Comparison of ENCODE assay signal across 8 cellular contexts in the genomic region with DNA sequence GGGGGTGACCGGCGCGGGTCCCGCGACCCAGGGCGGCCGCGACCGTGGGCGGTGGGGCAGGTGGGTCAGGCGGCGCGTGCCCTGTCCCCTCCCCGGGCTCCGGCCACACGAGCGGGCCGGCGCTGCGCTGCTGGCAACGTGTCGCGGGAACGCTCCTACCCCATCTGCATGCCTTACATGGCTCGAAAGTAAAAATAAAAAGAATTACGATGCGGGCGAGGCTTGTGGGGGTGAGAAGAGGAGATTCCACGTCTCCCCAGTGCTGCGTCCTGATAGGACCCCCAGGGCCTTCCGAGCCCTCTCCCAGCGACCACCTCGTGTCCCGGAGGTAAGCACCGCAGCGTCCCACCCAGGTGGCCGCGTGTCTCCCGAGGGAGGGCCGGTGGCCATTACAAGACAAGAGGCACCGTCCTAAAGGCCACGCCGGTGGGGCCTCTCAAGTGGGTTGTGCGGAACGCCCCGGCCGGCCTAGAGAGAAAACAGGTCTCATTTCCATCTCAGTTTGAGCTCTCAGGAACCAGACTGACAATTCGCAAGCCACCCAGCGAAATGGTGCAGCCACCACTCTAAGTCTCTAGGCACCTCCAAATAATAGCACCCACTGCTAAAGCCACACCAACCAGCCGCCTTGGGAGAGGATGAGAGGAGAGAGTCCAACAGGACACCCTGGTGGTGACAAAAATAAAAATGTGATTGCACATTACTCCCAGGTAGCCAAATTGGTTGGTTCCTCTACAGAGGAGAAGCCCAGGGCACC. TPM values are rescaled to one million over a fixed set of nuclear protein-coding genes. Genes with fewer than 3 reads are reported as not detected.
DNase-seq lines count a peak whose midpoint lies in the region; ATAC-seq and TF ChIP-seq lines count a peak whose summit lies in the region.

No MANE protein-coding gene starts in this region.

- H3K79me2 ChIP-seq in OCI-LY7 (ENCODE audit: insufficient read depth, low read depth, low read length), result peaks cover 23% of the 10 kb centered on the region

- no peaks in the 10 kb centered on the region for H4K20me1 ChIP-seq in OCI-LY7 (ENCODE audit: insufficient read depth, low read length)

- H3K27me3 ChIP-seq in thoracic aorta (replicated peaks; ENCODE audit: insufficient read depth), result no peaks in the 10 kb centered on the region

- peak; percentile 50 for ATAC-seq in GM19455 (IDR thresholded peaks at IDR 0.05; ENCODE audit: unreplicated experiment)
- peak; percentile 57 for ATAC-seq in HG03571 (IDR thresholded peaks at IDR 0.05; ENCODE audit: unreplicated experiment)
- peak; percentile 57 to 59 for ATAC-seq in activated T-cell treated with anti-CD3 and anti-CD28 coated beads, Interleukin-2, amount 50 U/mL, for 4 hours
- ATAC-seq in thoracic aorta (ENCODE audit: insufficient number of reproducible peaks, low FRiP score, low read depth), result peak; percentile 27

- peak overlapping the region; percentile 83 for H3K4me2 ChIP-seq in OCI-LY7 (ENCODE audit: low read length)

- TSS peak; percentile 59 for BruUV-seq in OCI-LY7 (replicated peaks; lab: Mats Ljungman, UMichigan)

- peak overlapping the region; percentile 72 for H3K4me3 ChIP-seq in OCI-LY7 (ENCODE audit: low read depth, low read length, poor library complexity, severe bottlenecking)
- peak overlapping the region; percentile 100 for H3K4me3 ChIP-seq in thoracic aorta

- peak; percentile 74 for TF ChIP-seq CTCF in OCI-LY7 (conservative IDR thresholded peaks at IDR 0.05; ENCODE audit: low read length)
- peak in 2 of 3 experiments; percentile 22 to 27 for TF ChIP-seq CTCF in nephron (IDR thresholded peaks at IDR 0.05; ENCODE audit: unreplicated experiment in 3 of 3)
- peak; percentile 48 for TF ChIP-seq CTCF in thoracic aorta (IDR thresholded peaks at IDR 0.05)

- H3K4me1 Mint-ChIP-seq in activated T-cell treated with anti-CD3 and anti-CD28 coated beads, Interleukin-2, amount 50 U/mL, for 4 hours (ENCODE audit: low read depth), result peaks cover 54% of the 10 kb centered on the region
- H3K4me1 Mint-ChIP-seq in nephron, result peaks cover 40% of the 10 kb centered on the region

- CTCF ChIA-PET in OCI-LY7 (lab: Charles Lee; ENCODE audit: unreplicated experiment), result no interaction called here

- H3K4me1 ChIP-seq in OCI-LY7 (ENCODE audit: insufficient read depth, low read length, poor library complexity, severe bottlenecking) (peaks cover 38% of the 10 kb centered on the region), thoracic aorta (ENCODE audit: control insufficient read depth in 1 of 2, low read depth in 2 of 2) (peaks cover 18 to 40% of the 10 kb centered on the region in 2 donors)

- no peaks in the 10 kb centered on the region for H3K27me3 Mint-ChIP-seq in activated T-cell treated with anti-CD3 and anti-CD28 coated beads, Interleukin-2, amount 50 U/mL, for 4 hours (ENCODE audit: low read depth)
- peaks cover 5% of the 10 kb centered on the region for H3K27me3 Mint-ChIP-seq in nephron (ENCODE audit: low read depth)

- intact Hi-C loops in OCI-LY7 (cut with micrococcal nuclease; ENCODE audit: unreplicated experiment), result loop anchor here (1.0 to 5.0 kb wide), 7 partner anchors 53 to 500 kb away; no protein-coding TSS in a partner anchor

- POLR2A ChIA-PET in OCI-LY7 (lab: Charles Lee), result no interaction called here

- H3K27ac Mint-ChIP-seq in nephron, result peak overlapping the region; percentile 59 to 84 (median 81)

- H3K9me2 ChIP-seq in OCI-LY7 (ENCODE audit: insufficient read depth, low read length), result no peaks in the 10 kb centered on the region

- peak overlapping the region; percentile 64 for H3K27ac ChIP-seq in OCI-LY7 (ENCODE audit: low read depth, low read length, poor library complexity, severe bottlenecking)
- H3K27ac ChIP-seq in thoracic aorta, result peak overlapping the region; percentile 98 to 99

- peak overlapping the region; percentile 77; the same call in 1 of the 2 replicates for H2AFZ ChIP-seq in OCI-LY7 (ENCODE audit: low read length)

- H3K9me3 ChIP-seq in OCI-LY7 (ENCODE audit: low read length), result no peaks in the 10 kb centered on the region
- H3K9me3 ChIP-seq in thoracic aorta, result no peaks in the 10 kb centered on the region

- DNase-seq in D341Med (ENCODE audit: low spot score) (peak; percentile 70), OCI-LY7 (ENCODE audit: low spot score) (peak; percentile 86), fibroblast of gingiva (ENCODE audit: low read depth) (peak; percentile 51), thoracic aorta (ENCODE audit: low spot score) (no peak)
- peak; percentile 46 for DNase-seq in activated T-cell treated with anti-CD3 and anti-CD28 coated beads, Interleukin-2, amount 50 U/mL, for 4 hours

- H3K36me3 Mint-ChIP-seq in activated T-cell treated with anti-CD3 and anti-CD28 coated beads, Interleukin-2, amount 50 U/mL, for 4 hours (ENCODE audit: insufficient read depth), result peaks cover 12% of the 10 kb centered on the region
- H3K36me3 Mint-ChIP-seq in nephron (ENCODE audit: low read depth), result peaks cover 7% of the 10 kb centered on the region

- H3K9me3 Mint-ChIP-seq in activated T-cell treated with anti-CD3 and anti-CD28 coated beads, Interleukin-2, amount 50 U/mL, for 4 hours, result no peaks in the 10 kb centered on the region
- H3K9me3 Mint-ChIP-seq in nephron, result no peaks in the 10 kb centered on the region

- H3K36me3 ChIP-seq in OCI-LY7 (ENCODE audit: insufficient read depth, low read length) (peaks cover 17% of the 10 kb centered on the region), thoracic aorta (no peaks in the 10 kb centered on the region)

- H3K4me3 Mint-ChIP-seq in activated T-cell treated with anti-CD3 and anti-CD28 coated beads, Interleukin-2, amount 50 U/mL, for 4 hours, result peak overlapping the region; percentile 91
- peak overlapping the region; percentile 86 to 94 (median 91) for H3K4me3 Mint-ChIP-seq in nephron

RNA-seq across cellular contexts. Expression of gene FOXN3, which starts 0.6 kb away (rescaled TPM):
- 54.8 and 77.7 TPM in 2 replicates for total RNA-seq in OCI-LY7 (2014; rRNA removed; shearing (Covaris generic))
- total RNA-seq in OCI-LY7 (2022), result 102 and 108 TPM in 2 replicates
- total RNA-seq in activated T-cell treated with anti-CD3 and anti-CD28 coated beads, Interleukin-2, amount 50 U/mL, for 4 hours, result 10 to 100 TPM; 67.0 to 83.1 (median 69.5) TPM
- total RNA-seq in thoracic aorta, result 100 to 1,000 TPM; 141 to 150 TPM
